Comparison of ENCODE assay signal across 22 cellular contexts in genomic region chr12:89179245-89179644, GRCh38.
DNase-seq lines count a peak whose midpoint lies in the region; TF ChIP-seq lines count a peak whose summit lies in the region.
"Had no signal": no experiment of that assay in that cellular context is flagged by ENCODE, and none has a peak within 500 bp of the region (broad histone marks: within the 10 kb centered on the region; RNA-seq: fewer than 3 reads in every experiment).

No MANE protein-coding gene starts in this region.

- H2AFZ ChIP-seq in GM23248 (no peak overlapping the region), parathyroid adenoma (no peak overlapping the region)

- H3K4me1 ChIP-seq in GM23248 (ENCODE audit: insufficient read depth), result peaks cover 46% of the 10 kb centered on the region
- peaks cover 44% of the 10 kb centered on the region for H3K4me1 ChIP-seq in adipocyte (ENCODE audit: control insufficient read depth, insufficient read depth, low read length)
- H3K4me1 ChIP-seq in parathyroid adenoma, result peaks cover 17% of the 10 kb centered on the region
- H3K4me1 ChIP-seq: Caco-2, colonic mucosa, pancreas had no signal

- peak overlapping the region; percentile 18 for H3K4me2 ChIP-seq in GM23248 (ENCODE audit: unreplicated experiment)
- H3K4me2 ChIP-seq in parathyroid adenoma (ENCODE audit: low read length), result peak overlapping the region; percentile 7

- H3K4me3 ChIP-seq in AG10803 (ENCODE audit: low read length) (no peak overlapping the region), GM23248 (no peak overlapping the region), adipocyte (ENCODE audit: low read length) (no peak overlapping the region), parathyroid adenoma (ENCODE audit: low read depth, low read length) (no peak overlapping the region)
- H3K4me3 ChIP-seq: colonic mucosa, left lung, pancreas, right atrium auricular region, tibial artery, vagina had no signal

- H3K9ac ChIP-seq in GM23248, result no peak overlapping the region
- H3K9ac ChIP-seq in adipocyte (ENCODE audit: low read length), result peak overlapping the region; percentile 26
- no peak overlapping the region for H3K9ac ChIP-seq in parathyroid adenoma

- H4K20me1 ChIP-seq in GM23248 (ENCODE audit: insufficient read depth), result no peaks in the 10 kb centered on the region

- no peaks in the 10 kb centered on the region for H3K79me2 ChIP-seq in GM23248 (ENCODE audit: insufficient read depth)
- H3K79me2 ChIP-seq in parathyroid adenoma, result no peaks in the 10 kb centered on the region

- H3F3A ChIP-seq in GM23248 (ENCODE audit: insufficient read depth), result peaks cover 34% of the 10 kb centered on the region

- H3K27ac ChIP-seq in GM23248 (no peak overlapping the region), parathyroid adenoma (peak overlapping the region; percentile 1)
- H3K27ac ChIP-seq: colonic mucosa, pancreas, right atrium auricular region, tibial artery, vagina had no signal

- intact Hi-C loops in posterior cingulate gyrus (cut with DNase I), result no loop called here

- 53 to 65% methylated on average over 1 of the region's 1 CpG for WGBS in GM23248 (ENCODE audit: low coverage in 1 of 2, low lambda C conversion rate in 2 of 2, missing lambda C conversion rate in 2 of 2), 2 experiments

- H3K9me3 ChIP-seq in GM23248 (ENCODE audit: low read depth), result no peaks in the 10 kb centered on the region
- H3K9me3 ChIP-seq in adipocyte (ENCODE audit: control insufficient read depth, low read length), result no peaks in the 10 kb centered on the region
- H3K9me3 ChIP-seq in parathyroid adenoma (ENCODE audit: control insufficient read depth, low read length), result no peaks in the 10 kb centered on the region
- H3K9me3 ChIP-seq: Caco-2, colonic mucosa, left lung, pancreas, right atrium auricular region, tibial artery, vagina had no signal

- in situ Hi-C loops in GM23248 (cut with MboI), result no loop called here

- no peaks in the 10 kb centered on the region for H3K27me3 ChIP-seq in GM23248 (replicated peaks; ENCODE audit: insufficient read depth)
- no peaks in the 10 kb centered on the region for H3K27me3 ChIP-seq in adipocyte (replicated peaks; ENCODE audit: control insufficient read depth, insufficient read depth, low read length)
- no peaks in the 10 kb centered on the region for H3K27me3 ChIP-seq in parathyroid adenoma (ENCODE audit: control insufficient read depth, insufficient read depth, low read length)
- H3K27me3 ChIP-seq: colonic mucosa, left lung, pancreas, right atrium auricular region, tibial artery, vagina had no signal

- TF ChIP-seq CTCF in AG10803 (conservative IDR thresholded peaks at IDR 0.05; ENCODE audit: low read length) (no peak), parathyroid adenoma (IDR thresholded peaks at IDR 0.05) (no peak), GM10266 (IDR thresholded peaks at IDR 0.05; ENCODE audit: control insufficient read depth, insufficient read depth, low read depth, missing control alignments) (no peak)

- H3K9me2 ChIP-seq in GM23248 (ENCODE audit: insufficient read depth), result no peaks in the 10 kb centered on the region

- peak; percentile 8 for DNase-seq in AG10803 (ENCODE audit: low read depth)
- no peak for DNase-seq in GM23248
- no peak for DNase-seq in adipocyte (ENCODE audit: low read depth)
- no peak for DNase-seq in GM10266 (ENCODE audit: extremely low spot score)
- no peak for DNase-seq in activated naive CD4-positive, alpha-beta T cell treated with anti-CD3 and anti-CD28 coated beads, Interleukin-2, amount 50 U/mL, for 16 hours
- no peak for DNase-seq in posterior cingulate gyrus
- DNase-seq: activated CD4-positive, alpha-beta T cell treated with anti-CD3 and anti-CD28 coated beads for 48 hours; activated CD8-positive, alpha-beta memory T cell treated with anti-CD3 and anti-CD28 coated beads for 24 hours; activated gamma-delta T cell treated with Interleukin-2 at 50 U/mL for 16 hours; Caco-2; DND-41; effector CD8-positive, alpha-beta T cell; left lung; NCI-H1417 treated with DMSO at 0.1 percent for 48 hours; NCI-H2081 treated with DMSO at 0.1 percent for 48 hours; Right ventricle myocardium superior had no signal

- H3K36me3 ChIP-seq in GM23248 (ENCODE audit: low read depth) (no peaks in the 10 kb centered on the region), adipocyte (ENCODE audit: control insufficient read depth, insufficient read depth, low read length, severe bottlenecking) (no peaks in the 10 kb centered on the region), parathyroid adenoma (ENCODE audit: control insufficient read depth, insufficient read depth, low read length) (no peaks in the 10 kb centered on the region)
- H3K36me3 ChIP-seq: colonic mucosa, left lung, pancreas, right atrium auricular region, tibial artery, vagina had no signal
